ENCODE assay signal across 1 cellular context in genomic region chr5:142813208-142813607, GRCh38.
TF ChIP-seq lines count a peak whose summit lies in the region.

No MANE protein-coding gene starts in this region.

TF ChIP-seq in WTC11, 78 proteins besides CTCF, POLR2A, EP300 and RAD21 (continued from another document):
- TF ChIP-seq E2F5 (CRISPR knock-in tag; IDR thresholded peaks at IDR 0.05) (no peak), ZNF512 (CRISPR knock-in tag; IDR thresholded peaks at IDR 0.05; ENCODE audit: borderline replicate concordance) (no peak), FOXJ3 (CRISPR knock-in tag; IDR thresholded peaks at IDR 0.05; ENCODE audit: borderline replicate concordance) (no peak), ZNF416 (CRISPR knock-in tag; IDR thresholded peaks at IDR 0.05) (no peak), MYBL2 (CRISPR knock-in tag; IDR thresholded peaks at IDR 0.05) (no peak), SMAD4 (CRISPR knock-in tag; IDR thresholded peaks at IDR 0.05) (no peak), TP53 (CRISPR knock-in tag; IDR thresholded peaks at IDR 0.05) (no peak), SMAD3 (CRISPR knock-in tag; IDR thresholded peaks at IDR 0.05; ENCODE audit: borderline replicate concordance) (no peak), ZNF532 (CRISPR knock-in tag; IDR thresholded peaks at IDR 0.05; ENCODE audit: borderline replicate concordance) (no peak), E2F4 (CRISPR knock-in tag; IDR thresholded peaks at IDR 0.05; ENCODE audit: borderline replicate concordance, low read depth) (no peak), E2F1 (CRISPR knock-in tag; IDR thresholded peaks at IDR 0.05) (no peak), RORB (CRISPR knock-in tag; IDR thresholded peaks at IDR 0.05) (no peak), IRF2 (CRISPR knock-in tag; IDR thresholded peaks at IDR 0.05; ENCODE audit: borderline replicate concordance, low read depth) (no peak)
